Comparison of ENCODE assay signal across 9 cellular contexts in the genomic region with DNA sequence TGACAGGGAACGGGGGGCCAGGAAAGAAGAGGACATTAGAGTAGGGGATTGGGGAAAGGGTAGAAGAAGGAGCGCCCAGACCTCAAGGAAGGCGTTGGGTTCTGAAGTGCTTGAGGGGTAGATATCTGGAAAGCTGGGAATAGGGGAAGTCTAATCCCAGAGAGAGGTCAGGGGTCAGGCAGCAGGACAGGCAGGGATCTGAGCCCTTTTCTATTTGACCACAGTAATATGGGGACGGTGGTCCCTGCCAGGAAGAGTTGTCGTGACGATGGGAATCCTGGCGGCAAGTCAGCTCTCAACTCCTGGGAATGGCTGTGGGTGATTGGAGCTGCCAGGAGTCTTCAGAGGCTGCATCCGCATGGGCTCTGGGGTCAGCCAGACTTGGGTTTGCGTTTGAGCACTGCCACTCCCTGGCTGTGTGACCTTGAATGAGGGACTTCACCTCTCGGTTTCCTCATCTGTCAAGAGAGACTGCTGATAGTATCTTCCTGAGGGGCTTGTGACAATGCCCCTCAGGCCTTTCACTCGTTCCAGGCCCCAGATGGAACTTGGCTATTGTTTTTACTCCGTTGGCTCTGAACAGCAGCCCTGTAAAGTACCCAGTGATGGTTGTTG. TPM values are rescaled to one million over a fixed set of nuclear protein-coding genes. Genes with fewer than 3 reads are reported as not detected.
DNase-seq lines count a peak whose midpoint lies in the region; ATAC-seq and TF ChIP-seq lines count a peak whose summit lies in the region.
"Had no signal": no experiment of that assay in that cellular context is flagged by ENCODE, and none has a peak within 500 bp of the region (broad histone marks: within the 10 kb centered on the region; RNA-seq: fewer than 3 reads in every experiment).

No MANE protein-coding gene starts in this region.

- in situ Hi-C loops in astrocyte of the spinal cord (cut with HindIII; ENCODE audit: low sequenced_read_pairs) = no loop called here

- H3K4me1 ChIP-seq in right lobe of liver (peaks cover 0 to 18% (median 8%) of the 10 kb centered on the region in 4 donors), tibial artery (peaks cover 0 to 34% (median 30%) of the 10 kb centered on the region in 4 donors)

- H3K36me3 Mint-ChIP-seq in activated T-cell treated with anti-CD3 and anti-CD28 coated beads, Interleukin-2, amount 50 U/mL, for 4 hours (ENCODE audit: insufficient read depth) = peaks cover 6% of the 10 kb centered on the region

- no peaks in the 10 kb centered on the region for H3K9me3 Mint-ChIP-seq in activated T-cell treated with anti-CD3 and anti-CD28 coated beads, Interleukin-2, amount 50 U/mL, for 4 hours

- H3K9me3 ChIP-seq in right lobe of liver (no peaks in the 10 kb centered on the region), tibial artery (no peaks in the 10 kb centered on the region)

- TF ChIP-seq CTCF in astrocyte of the spinal cord (IDR thresholded peaks at IDR 0.05; ENCODE audit: low read depth, low read length) (no peak), right lobe of liver (IDR thresholded peaks at IDR 0.05) (no peak), tibial artery (IDR thresholded peaks at IDR 0.05) (no peak)

- no peak for DNase-seq in activated T-cell treated with anti-CD3 and anti-CD28 coated beads, Interleukin-2, amount 50 U/mL, for 4 hours
- DNase-seq in activated T-cell treated with anti-CD3 and anti-CD28 coated beads for 4 hours (no peak), astrocyte of the spinal cord (ENCODE audit: low read depth, low spot score) (no peak), right lobe of liver (no peak), tibial artery (no peak), NCI-H748 (lab: John Stamatoyannopoulos, UW; ENCODE audit: unreplicated experiment) (no peak)
- no peak for DNase-seq in stimulated activated CD8-positive, alpha-beta memory T cell treated with anti-CD3 and anti-CD28 coated beads, Interleukin-4, amount 100 ng/mL, for 48 hours

- TF ChIP-seq POLR2A in right lobe of liver (IDR thresholded peaks at IDR 0.05) = no peak

- no peaks in the 10 kb centered on the region for H3K27me3 ChIP-seq in right lobe of liver
- no peaks in the 10 kb centered on the region for H3K27me3 ChIP-seq in tibial artery

- H3K36me3 ChIP-seq in right lobe of liver = no peaks in the 10 kb centered on the region
- peaks cover 0 to 8% (median 0%) of the 10 kb centered on the region in 3 donors for H3K36me3 ChIP-seq in tibial artery

- peak overlapping the region; percentile 96 for H3K4me3 ChIP-seq in astrocyte of the spinal cord (ENCODE audit: low read depth, low read length)
- peak overlapping the region; percentile 63 to 74 (median 71) for H3K4me3 ChIP-seq in right lobe of liver
- H3K4me3 ChIP-seq in tibial artery = peak overlapping the region; percentile 87 to 99

- H3K27ac ChIP-seq in right lobe of liver (peak overlapping the region in 2 of 3 donors; percentile 22 to 30), tibial artery (peak overlapping the region; percentile 85 to 96)

- peaks cover 27% of the 10 kb centered on the region for H3K4me1 Mint-ChIP-seq in activated T-cell treated with anti-CD3 and anti-CD28 coated beads, Interleukin-2, amount 50 U/mL, for 4 hours (ENCODE audit: low read depth)

- no peaks in the 10 kb centered on the region for H3K27me3 Mint-ChIP-seq in activated T-cell treated with anti-CD3 and anti-CD28 coated beads, Interleukin-2, amount 50 U/mL, for 4 hours (ENCODE audit: low read depth)

- ATAC-seq in activated T-cell treated with anti-CD3 and anti-CD28 coated beads, Interleukin-2, amount 50 U/mL, for 4 hours = no peak
- no peak for ATAC-seq in right lobe of liver
- no peak for ATAC-seq in GM18511 (IDR thresholded peaks at IDR 0.05; ENCODE audit: unreplicated experiment)

- WGBS in right lobe of liver (ENCODE audit: insufficient coverage, low coverage, low lambda C conversion rate, missing lambda C conversion rate) = 41% methylated on average over 6 of the region's 12 CpGs

- intact Hi-C loops in right lobe of liver (cut with DNase I) = no loop called here
- intact Hi-C loops in tibial artery (cut with DNase I; ENCODE audit: low total_unique reads) = loop anchor here (5.0 to 10.0 kb wide), 2 partner anchors 39 to 97 kb away; a partner anchor contains a TSS

- peak overlapping the region; percentile 95 for H3K4me3 Mint-ChIP-seq in activated T-cell treated with anti-CD3 and anti-CD28 coated beads, Interleukin-2, amount 50 U/mL, for 4 hours

RNA-seq across cellular contexts. Expression of a gene that starts 1.3 kb away (rescaled TPM):
- 10 to 100 TPM; 63.6 to 73.6 (median 71.5) TPM for total RNA-seq in activated T-cell treated with anti-CD3 and anti-CD28 coated beads, Interleukin-2, amount 50 U/mL, for 4 hours
- 100 to 1,000 TPM in 1 of 6 experiments, 10 to 100 TPM in 5; 38.7 to 103 (median 49.8) TPM for total RNA-seq in right lobe of liver

RNA-seq across cellular contexts. Expression of a gene that starts 5.0 kb away (rescaled TPM):
- 1 to 10 TPM in 1 of 3 donors, under 1 TPM in 1, not detected in 1; 0.40 to 1.2 TPM for total RNA-seq in activated T-cell treated with anti-CD3 and anti-CD28 coated beads, Interleukin-2, amount 50 U/mL, for 4 hours
- total RNA-seq in right lobe of liver = not detected
- total RNA-seq: renal cortical epithelial cell had no signal

RNA-seq across cellular contexts. Expression of a gene that starts 45.0 kb away (rescaled TPM):
- 10 to 100 TPM; 15.6 to 19.9 (median 18.5) TPM for total RNA-seq in activated T-cell treated with anti-CD3 and anti-CD28 coated beads, Interleukin-2, amount 50 U/mL, for 4 hours
- 10 to 100 TPM in 1 of 6 experiments, 1 to 10 TPM in 5; 3.7 to 10.7 (median 6.3) TPM for total RNA-seq in right lobe of liver

RNA-seq across cellular contexts. Expression of a gene that starts 50.0 kb away (rescaled TPM):
- 10 to 100 TPM; 44.1 to 51.0 (median 47.2) TPM for total RNA-seq in activated T-cell treated with anti-CD3 and anti-CD28 coated beads, Interleukin-2, amount 50 U/mL, for 4 hours
- 10 to 100 TPM in 5 of 6 experiments, 1 to 10 TPM in 1; 9.9 to 16.3 (median 11.8) TPM for total RNA-seq in right lobe of liver
